In the genomic region with DNA sequence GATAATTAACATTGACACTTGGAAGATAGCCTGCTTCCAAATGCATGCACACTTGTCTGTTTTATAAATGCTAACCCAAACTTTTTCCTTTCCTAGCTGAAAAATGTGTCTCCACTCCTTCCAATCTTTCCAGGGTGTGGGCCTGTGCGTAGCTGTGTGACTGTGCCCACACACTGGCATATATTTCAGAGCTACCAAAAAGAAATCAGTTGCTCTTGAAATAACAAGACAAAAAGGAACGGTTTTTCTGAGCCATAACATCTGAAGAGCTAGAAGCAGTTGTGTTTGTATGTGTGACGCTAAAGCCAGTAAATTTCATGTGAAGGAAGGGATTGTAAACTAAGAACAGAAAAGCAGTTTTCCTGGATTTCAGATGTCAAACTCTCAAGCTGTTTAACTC, we compare ENCODE assay signal across 1 cellular context.
TF ChIP-seq lines count a peak whose summit lies in the region.

No MANE protein-coding gene starts in this region.

TF ChIP-seq in SK-N-SH treated with all-trans-retinoic acid at 6 μM for 48 hours, 23 proteins besides CTCF, POLR2A, EP300 and RAD21 (continued from another document):
- TF ChIP-seq CSRNP3 (CRISPR knock-in tag; IDR thresholded peaks at IDR 0.05): no peak
- TF ChIP-seq ZNF70 (CRISPR knock-in tag; IDR thresholded peaks at IDR 0.05): no peak
- TF ChIP-seq SNAI2 (CRISPR knock-in tag; IDR thresholded peaks at IDR 0.05): no peak
- no peak for TF ChIP-seq TOX (CRISPR knock-in tag; IDR thresholded peaks at IDR 0.05; ENCODE audit: borderline replicate concordance)
- no peak for TF ChIP-seq ISL1 (CRISPR knock-in tag; IDR thresholded peaks at IDR 0.05)
TF ChIP-seq in SK-N-SH treated with all-trans-retinoic acid at 6 μM for 48 hours: peak in this region for 0.
